Comparison of ENCODE assay signal across 8 cellular contexts in genomic region chr1:98661544-98662353, GRCh38. TPM values are rescaled to one million over a fixed set of nuclear protein-coding genes. Genes with fewer than 3 reads are reported as not detected.
A peak's percentile ranks its signal among the peaks of the same experiment; 100 is the strongest.
DNase-seq lines count a peak whose midpoint lies in the region; ATAC-seq and TF ChIP-seq lines count a peak whose summit lies in the region.

SNX7 (plus strand) TSS chr1:98661721; CDS start chr1:98661732, 11 bp downstream.

- no peak for DNase-seq in AG04449 (ENCODE audit: low read depth, low spot score)
- DNase-seq in GM13977 (ENCODE audit: low spot score) = peak; percentile 59
- peak; percentile 66 for DNase-seq in NCI-H345 (lab: John Stamatoyannopoulos, UW)
- peak; percentile 23 to 90 for DNase-seq in ascending aorta (ENCODE audit: low spot score in 2 of 2)
- peak; percentile 91 for DNase-seq in left cardiac atrium
- peak; percentile 95 for DNase-seq in osteocyte (ENCODE audit: extremely low spot score, unreplicated experiment)
- no peak for DNase-seq in effector CD8-positive, alpha-beta T cell (lab: John Stamatoyannopoulos, UW)

- intact Hi-C loops in ascending aorta (cut with DNase I) = loop anchor here (10.0 kb wide), 1 partner anchor 737 kb away; the partner anchor contains the start of gene DPYD
- intact Hi-C loops in left cardiac atrium (cut with DNase I) = no loop called here

- peak; percentile 26 for TF ChIP-seq CTCF in AG04449 (IDR thresholded peaks at IDR 0.05; ENCODE audit: insufficient read depth, low read length, missing control alignments)
- no peak for TF ChIP-seq CTCF in GM13977 (IDR thresholded peaks at IDR 0.05; ENCODE audit: extremely low read depth, insufficient read depth, missing control alignments)
- TF ChIP-seq CTCF in ascending aorta (IDR thresholded peaks at IDR 0.05) = peak; percentile 18 to 42 (median 30)
- peak; percentile 54 for TF ChIP-seq CTCF in osteocyte (IDR thresholded peaks at IDR 0.05)

- peaks cover 26% of the 10 kb centered on the region for H3K4me1 Mint-ChIP-seq in osteocyte (ENCODE audit: unreplicated experiment)

- peaks cover 0 to 18% of the 10 kb centered on the region in 2 donors for H3K4me1 ChIP-seq in ascending aorta

- H3K4me3 ChIP-seq in AG04449 (ENCODE audit: low read depth, low read length) (peak within 1 kb of the TSS; percentile 80), ascending aorta (peak within 1 kb of the TSS; percentile 86 to 95)

- no peaks in the 10 kb centered on the region for H3K27me3 ChIP-seq in ascending aorta

- H3K9me3 ChIP-seq in ascending aorta = no peaks in the 10 kb centered on the region

- in situ Hi-C loops in GM13977 (cut with MboI; ENCODE audit: low pct_unique_long_range_greater_than_20kb, low sequenced_read_pairs, unreplicated experiment) = no loop called here

- H3K36me3 Mint-ChIP-seq in osteocyte (ENCODE audit: unreplicated experiment) = peaks cover 2% of the 10 kb centered on the region

- H3K27ac Mint-ChIP-seq in osteocyte (ENCODE audit: unreplicated experiment) = peak within 1 kb of the TSS; percentile 98

- ATAC-seq in HG02885 (IDR thresholded peaks at IDR 0.05; ENCODE audit: poor library complexity, unreplicated experiment) (peak; percentile 44), left cardiac atrium (peak; percentile 99 to 100)

- POLR2A ChIA-PET in AG04449 (lab: Yijun Ruan, JAX) = interaction anchor here (0.7 kb wide), 1 partner anchor 617 kb away, joined by 3 read pairs; no protein-coding TSS in a partner anchor

- peak within 1 kb of the TSS; percentile 93 to 95 for H3K27ac ChIP-seq in ascending aorta

- H3K36me3 ChIP-seq in ascending aorta = no peaks in the 10 kb centered on the region

- H3K4me3 Mint-ChIP-seq in osteocyte (ENCODE audit: unreplicated experiment) = peak within 1 kb of the TSS; percentile 96

- no peaks in the 10 kb centered on the region for H3K27me3 Mint-ChIP-seq in osteocyte (ENCODE audit: unreplicated experiment)

- H3K9me3 Mint-ChIP-seq in osteocyte (ENCODE audit: unreplicated experiment) = no peaks in the 10 kb centered on the region

- CTCF ChIA-PET in AG04449 (lab: Yijun Ruan, JAX) = interaction anchor here (0.9 to 2.6 kb wide), 4 partner anchors 10 to 87 kb away, joined by 3 to 12 read pairs (median 7); no protein-coding TSS in a partner anchor

RNA-seq across cellular contexts. Expression of gene SNX7, which starts in this region (rescaled TPM):
- total RNA-seq in ascending aorta (6.2 TPM), left cardiac atrium (10 to 100 TPM; 19.7 to 20.9 TPM), osteocyte (41.7 and 44.7 TPM in 2 replicates)

Comparison
In these comparisons a context has a peak if more than half of its experiments do, and no peak if none do; other contexts are left out.
1. DNase-seq: peak in GM13977 (single experiment), NCI-H345 (single experiment), ascending aorta (2 of 2), left cardiac atrium (single experiment) and osteocyte (single experiment); none in AG04449 (single experiment) and effector CD8-positive, alpha-beta T cell (single experiment).